In the genomic region with DNA sequence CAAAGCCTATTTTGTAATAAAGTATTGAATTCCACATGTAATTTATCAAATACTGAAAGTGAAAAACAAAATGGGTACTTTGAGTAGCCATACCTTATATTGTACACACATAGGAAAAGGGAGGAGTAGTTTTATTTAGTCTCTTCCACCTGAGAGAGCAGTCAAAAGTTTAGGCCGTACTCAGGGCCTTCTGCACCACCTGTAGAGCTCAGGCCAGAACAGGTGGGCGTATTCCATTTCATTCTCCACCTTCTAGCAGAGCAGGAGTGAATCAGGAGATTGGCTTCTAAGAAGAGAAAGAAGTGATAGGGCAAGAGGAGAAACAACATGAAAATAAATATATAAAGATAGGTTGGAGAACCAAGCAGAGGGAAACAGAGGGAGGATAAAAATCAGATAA, we compare ENCODE assay signal across 22 cellular contexts. TPM values are rescaled to one million over a fixed set of nuclear protein-coding genes. Genes with fewer than 3 reads are reported as not detected.
A peak's percentile ranks its signal among the peaks of the same experiment; 100 is the strongest.
DNase-seq lines count a peak whose midpoint lies in the region; ATAC-seq and TF ChIP-seq lines count a peak whose summit lies in the region.
"Had no signal": no experiment of that assay in that cellular context is flagged by ENCODE, and none has a peak within 500 bp of the region (broad histone marks: within the 10 kb centered on the region; RNA-seq: fewer than 3 reads in every experiment).

No MANE protein-coding gene starts in this region.

- H3K27me3 ChIP-seq in CD8-positive, alpha-beta memory T cell (ENCODE audit: insufficient read depth, low read length, poor library complexity, severe bottlenecking), result no peaks in the 10 kb centered on the region
- no peaks in the 10 kb centered on the region for H3K27me3 ChIP-seq in spleen (replicated peaks in 1 of 7)
- H3K27me3 ChIP-seq: body of pancreas, ovary, SJSA1, upper lobe of left lung had no signal

- no peaks in the 10 kb centered on the region for H3K9me3 ChIP-seq in CD8-positive, alpha-beta memory T cell (ENCODE audit: low read length)
- H3K9me3 ChIP-seq in spleen, result no peaks in the 10 kb centered on the region
- H3K9me3 ChIP-seq: body of pancreas, ovary, SJSA1, upper lobe of left lung had no signal

- no peaks in the 10 kb centered on the region for H3K4me1 ChIP-seq in CD8-positive, alpha-beta memory T cell (ENCODE audit: insufficient read depth, low read length)
- no peaks in the 10 kb centered on the region for H3K4me1 ChIP-seq in spleen
- H3K4me1 ChIP-seq: body of pancreas, SJSA1 had no signal

- H3K4me3 Mint-ChIP-seq in CD8-positive, alpha-beta memory T cell, result no peak overlapping the region
- no peak overlapping the region for H3K4me3 Mint-ChIP-seq in activated T-helper 2 cell treated with anti-CD3 and anti-CD28 coated beads, Interferon-gamma antibody, Interleukin-2, Interleukin-4, amounts not matched to agents 10 μg/mL and 5 μg/mL and 100 μg/mL, durations not matched to agents 14 hours and 24 hours and 36 hours (ENCODE audit: low read depth)
- no peak overlapping the region for H3K4me3 Mint-ChIP-seq in natural killer cell
- H3K4me3 Mint-ChIP-seq: activated CD4-positive, alpha-beta T cell treated with anti-CD3 and anti-CD28 coated beads for 36 hours; activated T-helper 1 cell treated with anti-CD3 and anti-CD28 coated beads, Interleukin-12 subunit alpha, Interleukin-12 subunit beta, Interleukin-2, Interleukin-4 antibody, amounts not matched to agents 30 ng/mL and 10 ng/mL and 1 ng/mL, durations not matched to agents 14 hours and 24 hours and 36 hours had no signal

- H3K27ac ChIP-seq in CD8-positive, alpha-beta memory T cell (ENCODE audit: low read depth, low read length), result no peak overlapping the region
- H3K27ac ChIP-seq in spleen, result no peak overlapping the region
- H3K27ac ChIP-seq: 22Rv1, body of pancreas, ovary, SJSA1, upper lobe of left lung had no signal

- peaks cover 30% of the 10 kb centered on the region for H3K36me3 ChIP-seq in CD8-positive, alpha-beta memory T cell (ENCODE audit: insufficient read depth, low read length)
- H3K36me3 ChIP-seq in spleen, result peaks cover 0 to 100% (median 54%) of the 10 kb centered on the region in 6 donors
- H3K36me3 ChIP-seq: ovary had no signal

- peaks cover 0 to 89% (median 30%) of the 10 kb centered on the region in 3 donors for H3K36me3 Mint-ChIP-seq in CD8-positive, alpha-beta memory T cell
- H3K36me3 Mint-ChIP-seq in activated T-helper 2 cell treated with anti-CD3 and anti-CD28 coated beads, Interferon-gamma antibody, Interleukin-2, Interleukin-4, amounts not matched to agents 10 μg/mL and 5 μg/mL and 100 μg/mL, durations not matched to agents 14 hours and 24 hours and 36 hours (ENCODE audit: low read depth), result peaks cover 81% of the 10 kb centered on the region
- peaks cover 12% of the 10 kb centered on the region for H3K36me3 Mint-ChIP-seq in natural killer cell

- DNase-seq in DMS53 (lab: John Stamatoyannopoulos, UW), result peak; percentile 44
- no peak for DNase-seq in DMS53 treated with DMSO at 0.1 percent for 48 hours (lab: John Stamatoyannopoulos, UW; ENCODE audit: unreplicated experiment)
- no peak for DNase-seq in CD8-positive, alpha-beta memory T cell
- DNase-seq in activated T-helper 2 cell treated with anti-CD3 and anti-CD28 coated beads, Interferon-gamma antibody, Interleukin-2, Interleukin-4, amounts not matched to agents 10 μg/mL and 5 μg/mL and 100 μg/mL, durations not matched to agents 14 hours and 24 hours and 36 hours (ENCODE audit: low spot score), result no peak
- DNase-seq in natural killer cell, result no peak
- DNase-seq in pons (ENCODE audit: low spot score), result no peak
- DNase-seq in spleen, result no peak
- DNase-seq: activated CD4-positive, alpha-beta T cell treated with anti-CD3 and anti-CD28 coated beads for 36 hours; body of pancreas; GDM1; GOT3; mesendoderm; NCI-H1436 treated with DMSO at 0.1 percent for 48 hours; NCI-H510A; ovary; right cardiac atrium; T-helper 1 cell; upper lobe of left lung had no signal

- H3K4me1 Mint-ChIP-seq in CD8-positive, alpha-beta memory T cell, result peaks cover 3 to 14% (median 6%) of the 10 kb centered on the region in 3 donors
- H3K4me1 Mint-ChIP-seq in activated T-helper 2 cell treated with anti-CD3 and anti-CD28 coated beads, Interferon-gamma antibody, Interleukin-2, Interleukin-4, amounts not matched to agents 10 μg/mL and 5 μg/mL and 100 μg/mL, durations not matched to agents 14 hours and 24 hours and 36 hours (ENCODE audit: low read depth), result peaks cover 21% of the 10 kb centered on the region
- H3K4me1 Mint-ChIP-seq in natural killer cell, result no peaks in the 10 kb centered on the region

- WGBS in spleen, 5 donors, result 90 to 97% (median 95%) methylated on average over 2 of the region's 2 CpGs

- H3K4me3 ChIP-seq in CD8-positive, alpha-beta memory T cell (ENCODE audit: low read length), result no peak overlapping the region
- no peak overlapping the region for H3K4me3 ChIP-seq in spleen
- H3K4me3 ChIP-seq: body of pancreas, ovary, SJSA1, upper lobe of left lung had no signal

- ATAC-seq in natural killer cell (no peak), GM21367 (IDR thresholded peaks at IDR 0.05; ENCODE audit: unreplicated experiment) (no peak)
- ATAC-seq: activated CD4-positive, alpha-beta T cell treated with anti-CD3 and anti-CD28 coated beads for 36 hours; body of pancreas; right cardiac atrium had no signal

- no peaks in the 10 kb centered on the region for H3K9me3 Mint-ChIP-seq in CD8-positive, alpha-beta memory T cell
- H3K9me3 Mint-ChIP-seq in activated T-helper 2 cell treated with anti-CD3 and anti-CD28 coated beads, Interferon-gamma antibody, Interleukin-2, Interleukin-4, amounts not matched to agents 10 μg/mL and 5 μg/mL and 100 μg/mL, durations not matched to agents 14 hours and 24 hours and 36 hours, result no peaks in the 10 kb centered on the region
- no peaks in the 10 kb centered on the region for H3K9me3 Mint-ChIP-seq in natural killer cell
- H3K9me3 Mint-ChIP-seq: activated T-helper 1 cell treated with anti-CD3 and anti-CD28 coated beads, Interleukin-12 subunit alpha, Interleukin-12 subunit beta, Interleukin-2, Interleukin-4 antibody, amounts not matched to agents 30 ng/mL and 10 ng/mL and 1 ng/mL, durations not matched to agents 14 hours and 24 hours and 36 hours had no signal

- intact Hi-C loops in activated T-helper 2 cell treated with anti-CD3 and anti-CD28 coated beads, Interferon-gamma antibody, Interleukin-2, Interleukin-4, amounts not matched to agents 10 μg/mL and 5 μg/mL and 100 μg/mL, durations not matched to agents 14 hours and 24 hours and 36 hours (cut with micrococcal nuclease), result no loop called here
- intact Hi-C loops in natural killer cell (cut with micrococcal nuclease), result no loop called here
- intact Hi-C loops in spleen (cut with DNase I; ENCODE audit: low total_unique reads), result no loop called here

- CTCF ChIA-PET in CD8-positive, alpha-beta memory T cell (lab: Charles Lee), result no interaction called here

- peaks cover 0 to 2% of the 10 kb centered on the region in 2 donors for H3K27me3 Mint-ChIP-seq in CD8-positive, alpha-beta memory T cell
- no peaks in the 10 kb centered on the region for H3K27me3 Mint-ChIP-seq in activated T-helper 2 cell treated with anti-CD3 and anti-CD28 coated beads, Interferon-gamma antibody, Interleukin-2, Interleukin-4, amounts not matched to agents 10 μg/mL and 5 μg/mL and 100 μg/mL, durations not matched to agents 14 hours and 24 hours and 36 hours (ENCODE audit: low read depth)
- H3K27me3 Mint-ChIP-seq in natural killer cell (ENCODE audit: low read depth in 2 of 2), result no peaks in the 10 kb centered on the region
- H3K27me3 Mint-ChIP-seq: activated CD4-positive, alpha-beta T cell treated with anti-CD3 and anti-CD28 coated beads for 36 hours had no signal

- peak overlapping the region in 5 of 8 donors; percentile 51 to 89 (median 67) for H3K27ac Mint-ChIP-seq in CD8-positive, alpha-beta memory T cell
- H3K27ac Mint-ChIP-seq in activated T-helper 2 cell treated with anti-CD3 and anti-CD28 coated beads, Interferon-gamma antibody, Interleukin-2, Interleukin-4, amounts not matched to agents 10 μg/mL and 5 μg/mL and 100 μg/mL, durations not matched to agents 14 hours and 24 hours and 36 hours, result peak overlapping the region; percentile 54
- peak overlapping the region; percentile 17 to 50 for H3K27ac Mint-ChIP-seq in natural killer cell

- no peak for TF ChIP-seq POLR2A in spleen (IDR thresholded peaks at IDR 0.05)

- TF ChIP-seq CTCF in natural killer cell (IDR thresholded peaks at IDR 0.05), result no peak
- TF ChIP-seq CTCF in spleen (IDR thresholded peaks at IDR 0.05 in 8 of 11, conservative IDR thresholded peaks at IDR 0.05 in 3 of 11), result no peak

- POLR2A ChIA-PET in CD8-positive, alpha-beta memory T cell (lab: Charles Lee), result no interaction called here

RNA-seq across cellular contexts. Expression of a gene that starts 44.0 kb away (rescaled TPM):
- total RNA-seq in CD8-positive, alpha-beta memory T cell, result 10 to 100 TPM; 30.7 to 33.7 TPM
- 38.3 TPM for polyA plus RNA-seq in CD8-positive, alpha-beta memory T cell
- total RNA-seq in activated T-helper 2 cell treated with anti-CD3 and anti-CD28 coated beads, Interferon-gamma antibody, Interleukin-2, Interleukin-4, amounts not matched to agents 10 μg/mL and 5 μg/mL and 100 μg/mL, durations not matched to agents 14 hours and 24 hours and 36 hours, result 63.8 and 64.6 TPM in 2 replicates
- total RNA-seq in natural killer cell, result 10 to 100 TPM; 52.3 to 74.4 (median 55.6) TPM
- 10 to 100 TPM; 44.3 to 69.6 (median 53.6) TPM for total RNA-seq in spleen
- polyA plus RNA-seq in spleen, result 10 to 100 TPM; 34.9 to 59.4 (median 39.3) TPM
